ENCODE assay signal across 9 cellular contexts in the genomic region with DNA sequence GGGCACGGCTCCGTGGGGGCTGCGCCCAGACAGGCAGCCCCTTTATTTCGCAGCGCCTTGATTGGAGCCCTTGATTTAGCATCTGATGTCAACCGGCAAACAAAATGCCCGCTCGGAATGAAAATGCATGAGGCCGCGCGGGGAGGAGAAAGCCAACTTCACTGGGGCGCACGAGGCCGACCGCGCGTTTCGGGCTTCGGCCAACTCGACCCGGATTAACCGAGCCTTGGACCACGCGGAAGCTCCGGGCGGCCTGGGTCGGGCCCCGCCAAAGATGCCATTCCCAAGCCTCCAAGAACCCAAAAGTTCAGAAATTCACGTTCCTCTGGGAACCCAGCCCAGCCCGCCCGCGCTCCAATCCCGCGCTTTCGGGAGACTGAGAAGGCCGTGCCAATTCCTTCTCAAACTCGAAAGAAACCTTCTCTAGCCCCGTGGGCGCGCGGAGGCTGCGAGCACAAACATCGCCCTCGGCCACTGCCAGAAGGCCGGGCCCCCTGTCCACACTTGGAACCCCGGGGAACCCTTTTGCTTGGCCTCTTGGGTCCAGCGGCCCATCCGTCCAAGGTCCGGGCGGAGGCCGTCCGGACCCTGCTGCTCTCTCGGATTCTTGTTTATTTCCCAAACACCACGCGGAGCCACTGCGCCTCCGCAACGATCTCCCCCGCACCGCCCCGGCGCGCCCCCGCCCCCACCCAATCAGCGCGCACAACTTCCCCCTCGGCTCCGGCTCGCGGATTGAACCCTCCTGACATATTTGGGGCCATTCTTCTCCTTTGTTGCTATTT. TPM values are rescaled to one million over a fixed set of nuclear protein-coding genes. Genes with fewer than 3 reads are reported as not detected.
A peak's percentile ranks its signal among the peaks of the same experiment; 100 is the strongest.
DNase-seq lines count a peak whose midpoint lies in the region; ATAC-seq and TF ChIP-seq lines count a peak whose summit lies in the region.
"Had no signal": no experiment of that assay in that cellular context is flagged by ENCODE, and none has a peak within 500 bp of the region (broad histone marks: within the 10 kb centered on the region; RNA-seq: fewer than 3 reads in every experiment).

No MANE protein-coding gene starts in this region.

- H3K9ac ChIP-seq in BLaER1 treated with 17β-estradiol and CSF1 and Interleukin-3, amounts not matched to agents 10 nM and 100 nM = peak overlapping the region in 1 of 11 experiments; percentile 41; a peak in 1 of 22 replicates
- no peak overlapping the region for H3K9ac ChIP-seq in mesendoderm (ENCODE audit: low read length)

- H3K56ac ChIP-seq in mesendoderm (ENCODE audit: low read length) = no peak overlapping the region

- H2AK5ac ChIP-seq in mesendoderm (ENCODE audit: low read length) = no peak overlapping the region

- no CpG with 5 or more reads among the region's 70 CpGs for WGBS in mesendoderm (ENCODE audit: extremely low coverage, insufficient coverage, low lambda C conversion rate)

- peaks cover 5% of the 10 kb centered on the region; the same call in 2 of the 3 replicates for H3K9me3 Mint-ChIP-seq in GM23338
- H3K9me3 Mint-ChIP-seq in activated naive CD8-positive, alpha-beta T cell treated with anti-CD3 and anti-CD28 coated beads, Interleukin-2, amount 10 ng/mL, durations not matched to agents 7 days and 5 days = no peaks in the 10 kb centered on the region

- H2AFZ ChIP-seq in GM23338 = peak overlapping the region; percentile 92

- no peaks in the 10 kb centered on the region for H3K9me2 ChIP-seq in GM23338 (ENCODE audit: insufficient read depth)

- no peak overlapping the region for H3K4ac ChIP-seq in mesendoderm (ENCODE audit: low read depth, low read length)

- H3K9me3 ChIP-seq in BLaER1 treated with 17β-estradiol and CSF1 and Interleukin-3, amounts not matched to agents 10 nM and 100 nM (replicated peaks in 1 of 11) = peaks cover 0 to 14% (median 6%) of the 10 kb centered on the region in 11 experiments; a peak in 10 of 22 replicates

- peak overlapping the region; percentile 96 to 99 (median 98) for H3K4me2 ChIP-seq in BLaER1 treated with 17β-estradiol and CSF1 and Interleukin-3, amounts not matched to agents 10 nM and 100 nM
- H3K4me2 ChIP-seq in GM23338 = peak overlapping the region; percentile 88
- H3K4me2 ChIP-seq in mesendoderm (ENCODE audit: low read length) = peak overlapping the region; percentile 6

- H3K4me1 Mint-ChIP-seq in GM23338 = peaks cover 42% of the 10 kb centered on the region
- H3K4me1 Mint-ChIP-seq in activated naive CD8-positive, alpha-beta T cell treated with anti-CD3 and anti-CD28 coated beads, Interleukin-2, amount 10 ng/mL, durations not matched to agents 7 days and 5 days = peaks cover 8% of the 10 kb centered on the region

- H4K20me1 ChIP-seq in BLaER1 treated with 17β-estradiol and CSF1 and Interleukin-3, amounts not matched to agents 10 nM and 100 nM = peaks cover 0 to 81% (median 53%) of the 10 kb centered on the region in 11 experiments; a peak in 18 of 22 replicates
- H4K20me1 ChIP-seq in GM23338 (replicated peaks; ENCODE audit: insufficient read depth) = no peaks in the 10 kb centered on the region

- H3K27me3 ChIP-seq in BLaER1 treated with 17β-estradiol and CSF1 and Interleukin-3, amounts not matched to agents 10 nM and 100 nM = peaks cover 100% of the 10 kb centered on the region in 11 experiments
- H3K27me3 ChIP-seq in GM23338 (ENCODE audit: insufficient read depth) (peaks cover 84% of the 10 kb centered on the region), mesendoderm (ENCODE audit: insufficient read depth, low read length, poor library complexity) (peaks cover 71% of the 10 kb centered on the region)

- POLR2A ChIA-PET in activated naive CD8-positive, alpha-beta T cell treated with anti-CD3 and anti-CD28 coated beads, Interleukin-2, amount 10 ng/mL, durations not matched to agents 7 days and 5 days (lab: Charles Lee) = no interaction called here

- no peak overlapping the region for H3K27ac ChIP-seq in BLaER1 treated with 17β-estradiol and CSF1 and Interleukin-3, amounts not matched to agents 10 nM and 100 nM
- H3K27ac ChIP-seq in GM23338 (ENCODE audit: low read depth) = no peak overlapping the region
- H3K27ac ChIP-seq in mesendoderm (ENCODE audit: low read depth, low read length) = no peak overlapping the region

- H4K8ac ChIP-seq in mesendoderm (ENCODE audit: low read depth, low read length) = no peak overlapping the region

- H3K23ac ChIP-seq in mesendoderm (ENCODE audit: low read length) = no peak overlapping the region

- H3K4me1 ChIP-seq in BLaER1 treated with 17β-estradiol and CSF1 and Interleukin-3, amounts not matched to agents 10 nM and 100 nM = peaks cover 25 to 39% (median 33%) of the 10 kb centered on the region in 10 experiments; a peak in 18 of 20 replicates
- peaks cover 38% of the 10 kb centered on the region for H3K4me1 ChIP-seq in GM23338 (ENCODE audit: insufficient read depth)
- no peaks in the 10 kb centered on the region for H3K4me1 ChIP-seq in mesendoderm (ENCODE audit: control insufficient read depth, low read depth, low read length)

- H3K18ac ChIP-seq in mesendoderm (ENCODE audit: low read length) = no peak overlapping the region

- H2BK120ac ChIP-seq in mesendoderm (ENCODE audit: low read depth, low read length) = no peak overlapping the region

- no peak for TF ChIP-seq CTCF in GM23338 (conservative IDR thresholded peaks at IDR 0.05; ENCODE audit: low read depth in 2 of 2)

- H3K36me3 Mint-ChIP-seq in GM23338 (ENCODE audit: low read depth) = no peaks in the 10 kb centered on the region; the same call in 2 of the 3 replicates
- peaks cover 3% of the 10 kb centered on the region for H3K36me3 Mint-ChIP-seq in activated naive CD8-positive, alpha-beta T cell treated with anti-CD3 and anti-CD28 coated beads, Interleukin-2, amount 10 ng/mL, durations not matched to agents 7 days and 5 days

- H3K27me3 Mint-ChIP-seq in GM23338 (ENCODE audit: insufficient read depth, low read depth, poor library complexity) = peaks cover 81% of the 10 kb centered on the region
- H3K27me3 Mint-ChIP-seq in activated naive CD8-positive, alpha-beta T cell treated with anti-CD3 and anti-CD28 coated beads, Interleukin-2, amount 10 ng/mL, durations not matched to agents 7 days and 5 days = peaks cover 69% of the 10 kb centered on the region

- peak; percentile 75 for DNase-seq in GM23338 (ENCODE audit: low spot score)
- peak; percentile 33 for DNase-seq in activated naive CD8-positive, alpha-beta T cell treated with anti-CD3 and anti-CD28 coated beads, Interleukin-2, amount 10 ng/mL, durations not matched to agents 7 days and 5 days
- DNase-seq in mesendoderm = peak; percentile 39
- DNase-seq in UCSD-AML1 (lab: John Stamatoyannopoulos, UW; ENCODE audit: unreplicated experiment) = no peak
- DNase-seq: PC-3 had no signal

- H2BK5ac ChIP-seq in mesendoderm (ENCODE audit: low read length) = no peak overlapping the region

- H3F3A ChIP-seq in GM23338 (replicated peaks; ENCODE audit: low read depth) = peaks cover 16% of the 10 kb centered on the region

- no peaks in the 10 kb centered on the region for H3K79me2 ChIP-seq in GM23338 (replicated peaks; ENCODE audit: insufficient read depth)
- H3K79me2 ChIP-seq in mesendoderm (ENCODE audit: control insufficient read depth, insufficient read depth, low read length) = no peaks in the 10 kb centered on the region

- peak overlapping the region; percentile 78 for H3K4me3 Mint-ChIP-seq in GM23338
- H3K4me3 Mint-ChIP-seq in activated naive CD8-positive, alpha-beta T cell treated with anti-CD3 and anti-CD28 coated beads, Interleukin-2, amount 10 ng/mL, durations not matched to agents 7 days and 5 days = peak overlapping the region; percentile 22

- H2BK15ac ChIP-seq in mesendoderm (replicated peaks; ENCODE audit: low read depth) = no peak overlapping the region

- ATAC-seq in GM23338 (peak; percentile 1; the same call in 2 of the 3 replicates), GM21526 (IDR thresholded peaks at IDR 0.05; ENCODE audit: low FRiP score, unreplicated experiment) (no peak), HG03095 (IDR thresholded peaks at IDR 0.05; ENCODE audit: unreplicated experiment) (no peak), GM21367 (IDR thresholded peaks at IDR 0.05; ENCODE audit: unreplicated experiment) (no peak)
- no peak for ATAC-seq in activated naive CD8-positive, alpha-beta T cell treated with anti-CD3 and anti-CD28 coated beads, Interleukin-2, amount 10 ng/mL, durations not matched to agents 7 days and 5 days (ENCODE audit: low read depth)
- ATAC-seq: PC-3 had no signal

- H4K5ac ChIP-seq in mesendoderm (ENCODE audit: low read length) = no peak overlapping the region

- H3K79me1 ChIP-seq in mesendoderm (ENCODE audit: low read length) = no peaks in the 10 kb centered on the region

- peak overlapping the region; percentile 57 to 74 (median 64); a peak in 19 of 20 replicates for H3K4me3 ChIP-seq in BLaER1 treated with 17β-estradiol and CSF1 and Interleukin-3, amounts not matched to agents 10 nM and 100 nM
- H3K4me3 ChIP-seq in GM23338 = peak overlapping the region; percentile 61
- H3K4me3 ChIP-seq in mesendoderm (ENCODE audit: low read length) = no peak overlapping the region

- H3K27ac Mint-ChIP-seq in GM23338 = no peak overlapping the region
- H3K27ac Mint-ChIP-seq in activated naive CD8-positive, alpha-beta T cell treated with anti-CD3 and anti-CD28 coated beads, Interleukin-2, amount 10 ng/mL, durations not matched to agents 7 days and 5 days = no peak overlapping the region

- H3K36me3 ChIP-seq in BLaER1 treated with 17β-estradiol and CSF1 and Interleukin-3, amounts not matched to agents 10 nM and 100 nM = no peaks in the 10 kb centered on the region
- H3K36me3 ChIP-seq in GM23338 (ENCODE audit: insufficient read depth) (no peaks in the 10 kb centered on the region), mesendoderm (ENCODE audit: control insufficient read depth, insufficient read depth, low read length) (no peaks in the 10 kb centered on the region)

TF ChIP-seq in GM23338, 12 proteins besides CTCF, POLR2A, EP300 and RAD21 (continues in another document):
- peak; percentile 76 for TF ChIP-seq EZH2 (IDR thresholded peaks at IDR 0.05; ENCODE audit: low read depth, unreplicated experiment)
- no peak for TF ChIP-seq CREB1 (CRISPR knock-in tag; IDR thresholded peaks at IDR 0.05; ENCODE audit: low read depth)
- TF ChIP-seq, protein P1, sequence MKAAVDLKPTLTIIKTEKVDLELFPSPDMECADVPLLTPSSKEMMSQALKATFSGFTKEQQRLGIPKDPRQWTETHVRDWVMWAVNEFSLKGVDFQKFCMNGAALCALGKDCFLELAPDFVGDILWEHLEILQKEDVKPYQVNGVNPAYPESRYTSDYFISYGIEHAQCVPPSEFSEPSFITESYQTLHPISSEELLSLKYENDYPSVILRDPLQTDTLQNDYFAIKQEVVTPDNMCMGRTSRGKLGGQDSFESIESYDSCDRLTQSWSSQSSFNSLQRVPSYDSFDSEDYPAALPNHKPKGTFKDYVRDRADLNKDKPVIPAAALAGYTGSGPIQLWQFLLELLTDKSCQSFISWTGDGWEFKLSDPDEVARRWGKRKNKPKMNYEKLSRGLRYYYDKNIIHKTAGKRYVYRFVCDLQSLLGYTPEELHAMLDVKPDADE (IDR thresholded peaks at IDR 0.05) = no peak
- no peak for TF ChIP-seq EZH2phosphoT487 (IDR thresholded peaks at IDR 0.05; ENCODE audit: unreplicated experiment)

RNA-seq across cellular contexts. Expression of a gene that starts 0.8 kb away (rescaled TPM):
- total RNA-seq in GM23338 (2014; rRNA removed; shearing (Covaris generic)) = 1.2 and 2.2 TPM in 2 replicates
- 0.55 and 0.61 TPM in 2 replicates for polyA plus RNA-seq in GM23338 (2016; fragmentation: Nextera tagmentation; extraction: Ambion mirVana)
- not detected for total RNA-seq in activated naive CD8-positive, alpha-beta T cell treated with anti-CD3 and anti-CD28 coated beads, Interleukin-2, amount 10 ng/mL, durations not matched to agents 7 days and 5 days
- 0.01 TPM for polyA plus RNA-seq in mesendoderm (2013, experiment 1 of 2)
- polyA plus RNA-seq in mesendoderm (2013, experiment 2 of 2) = 0.01 TPM

Comparison
In these comparisons a context has a peak if more than half of its experiments do, and no peak if none do; other contexts are left out.
1. H3K4me2 ChIP-seq: peak in every context shown above with its lines; median percentile 98 in BLaER1 treated with 17β-estradiol and CSF1 and Interleukin-3, amounts not matched to agents 10 nM and 100 nM; 88 in GM23338; 6 in mesendoderm.